1 cellular context compared by ENCODE assay signal in genomic region chr16:57807968-57808528, GRCh38.
TF ChIP-seq lines count a peak whose summit lies in the region.

No MANE protein-coding gene starts in this region.

TF ChIP-seq in HepG2, 621 proteins besides CTCF, POLR2A, EP300 and RAD21 (continued from another document and continues in another):
- TF ChIP-seq HDAC6 (IDR thresholded peaks at IDR 0.05; ENCODE audit: low read depth, low read length) (no peak), FOXO4 (CRISPR knock-in tag; conservative IDR thresholded peaks at IDR 0.05) (no peak), SP5 (CRISPR knock-in tag; IDR thresholded peaks at IDR 0.05; ENCODE audit: borderline replicate concordance, low read depth) (peak; percentile 63; the same call in 1 of the 2 replicates), DRAP1 (CRISPR knock-in tag; IDR thresholded peaks at IDR 0.05) (no peak), HCFC1 (IDR thresholded peaks at IDR 0.05; ENCODE audit: low read depth, low read length) (no peak), THAP11 (CRISPR knock-in tag; IDR thresholded peaks at IDR 0.05) (0 out of 2 replicates have a peak, but pooled peaks have one; percentile 19), ZNF431 (CRISPR knock-in tag; IDR thresholded peaks at IDR 0.05; ENCODE audit: borderline replicate concordance, low read depth) (no peak), ARID3A (IDR thresholded peaks at IDR 0.05; ENCODE audit: low read depth, low read length) (peak; percentile 83), ZNF619 (CRISPR knock-in tag; IDR thresholded peaks at IDR 0.05) (no peak), RFX1 (IDR thresholded peaks at IDR 0.05) (no peak), SOX13 (IDR thresholded peaks at IDR 0.05) (no peak), SOX13 (CRISPR knock-in tag; conservative IDR thresholded peaks at IDR 0.05 in 1 of 2, IDR thresholded peaks at IDR 0.05 in 1 of 2) (peak in 1 of 2 experiments; percentile 39; a peak in 1 of 4 replicates), ZBTB2 (CRISPR knock-in tag; IDR thresholded peaks at IDR 0.05; ENCODE audit: low read depth) (no peak), ZNF253 (CRISPR knock-in tag; IDR thresholded peaks at IDR 0.05; ENCODE audit: borderline replicate concordance) (no peak), ELF3 (CRISPR knock-in tag; IDR thresholded peaks at IDR 0.05) (peak; percentile 51; the same call in 1 of the 2 replicates), ZNF335 (CRISPR knock-in tag; IDR thresholded peaks at IDR 0.05) (no peak), E2F2 (CRISPR knock-in tag; IDR thresholded peaks at IDR 0.05; ENCODE audit: borderline replicate concordance) (no peak), TBL1XR1 (IDR thresholded peaks at IDR 0.05; ENCODE audit: borderline replicate concordance, low read length, partially characterized antibody) (no peak), ZBED4 (CRISPR knock-in tag; IDR thresholded peaks at IDR 0.05; ENCODE audit: borderline replicate concordance) (no peak), SNAPC4 (CRISPR knock-in tag; IDR thresholded peaks at IDR 0.05) (no peak), ZNF850 (CRISPR knock-in tag; conservative IDR thresholded peaks at IDR 0.05) (no peak), CEBPB (IDR thresholded peaks at IDR 0.05; ENCODE audit: borderline replicate concordance, low read depth, low read length) (peak; percentile 75; the same call in 1 of the 2 replicates), CCDC6 (CRISPR knock-in tag; IDR thresholded peaks at IDR 0.05) (no peak), ZBTB44 (CRISPR knock-in tag; IDR thresholded peaks at IDR 0.05) (no peak), MAX (IDR thresholded peaks at IDR 0.05) (no peak), PRMT3 (CRISPR knock-in tag; IDR thresholded peaks at IDR 0.05; ENCODE audit: borderline replicate concordance, low read depth) (no peak), CREB1 (IDR thresholded peaks at IDR 0.05) (no peak), CREB1 (CRISPR knock-in tag; IDR thresholded peaks at IDR 0.05) (peak; percentile 35; the same call in 1 of the 2 replicates), GMEB2 (CRISPR knock-in tag; IDR thresholded peaks at IDR 0.05; ENCODE audit: low read depth) (no peak), CBX1 (IDR thresholded peaks at IDR 0.05; ENCODE audit: low read depth) (no peak), ZFP90 (CRISPR knock-in tag; IDR thresholded peaks at IDR 0.05; ENCODE audit: borderline replicate concordance) (no peak), LCORL (IDR thresholded peaks at IDR 0.05) (no peak; the same call in 1 of the 2 replicates), LCORL (CRISPR knock-in tag; IDR thresholded peaks at IDR 0.05) (no peak), PCBP1 (IDR thresholded peaks at IDR 0.05; ENCODE audit: borderline replicate concordance, low read depth, low read length) (no peak)
